8 cellular contexts compared by ENCODE assay signal in genomic region chr4:121736735-121737351, GRCh38. TPM values are rescaled to one million over a fixed set of nuclear protein-coding genes. Genes with fewer than 3 reads are reported as not detected.
DNase-seq lines count a peak whose midpoint lies in the region; ATAC-seq and TF ChIP-seq lines count a peak whose summit lies in the region.

No MANE protein-coding gene starts in this region.

- H3K27ac Mint-ChIP-seq in mesothelial cell of epicardium: no peak overlapping the region

- H3K27me3 Mint-ChIP-seq in mesothelial cell of epicardium (ENCODE audit: low read depth): no peaks in the 10 kb centered on the region

- no peak overlapping the region for H3K4me3 ChIP-seq in H7 (ENCODE audit: insufficient read depth, low read depth, low read length)
- H3K4me3 ChIP-seq in OCI-LY1 (ENCODE audit: low read depth, low read length, poor library complexity, severe bottlenecking): no peak overlapping the region

- H2AFZ ChIP-seq in OCI-LY1 (ENCODE audit: low read length): no peak overlapping the region

- H3K4me3 Mint-ChIP-seq in mesothelial cell of epicardium: no peak overlapping the region

- no peaks in the 10 kb centered on the region for H3K9me3 Mint-ChIP-seq in mesothelial cell of epicardium

- peak; percentile 53 for DNase-seq in SHP77 (lab: John Stamatoyannopoulos, UW)
- no peak for DNase-seq in SHP77 treated with DMSO at 0.1 percent for 48 hours (lab: John Stamatoyannopoulos, UW)
- DNase-seq in H7: peak; percentile 44
- DNase-seq in cerebellum (ENCODE audit: low spot score): peak; percentile 3
- DNase-seq in mesothelial cell of epicardium (ENCODE audit: low spot score in 2 of 2, unreplicated experiment in 2 of 2): peak in 1 of 2 experiments; percentile 39

- no peaks in the 10 kb centered on the region for H3F3A ChIP-seq in OCI-LY1 (ENCODE audit: insufficient read depth, low read length)

- H4K20me1 ChIP-seq in OCI-LY1 (ENCODE audit: insufficient read depth, low read length): no peaks in the 10 kb centered on the region

- no peaks in the 10 kb centered on the region for H3K9me3 ChIP-seq in OCI-LY1 (ENCODE audit: low read length)

- peak; percentile 45 for TF ChIP-seq CTCF in OCI-LY1 (IDR thresholded peaks at IDR 0.05; ENCODE audit: low read length)
- peak; percentile 68 for TF ChIP-seq CTCF in mesothelial cell of epicardium (IDR thresholded peaks at IDR 0.05; ENCODE audit: unreplicated experiment)

- H3K4me1 Mint-ChIP-seq in mesothelial cell of epicardium: peaks cover 13% of the 10 kb centered on the region

- H3K79me2 ChIP-seq in OCI-LY1 (ENCODE audit: insufficient read depth, low read length): no peaks in the 10 kb centered on the region

- no peaks in the 10 kb centered on the region; the same call in 1 of the 2 replicates for H3K27me3 ChIP-seq in H7 (ENCODE audit: control insufficient read depth, insufficient read depth, low read length)
- no peaks in the 10 kb centered on the region for H3K27me3 ChIP-seq in OCI-LY1 (ENCODE audit: insufficient read depth, low read length)

- H3K4me2 ChIP-seq in OCI-LY1 (ENCODE audit: low read length): no peak overlapping the region

- no peaks in the 10 kb centered on the region for H3K36me3 Mint-ChIP-seq in mesothelial cell of epicardium

- H3K9ac ChIP-seq in OCI-LY1 (ENCODE audit: low read length): no peak overlapping the region

- no peak for ATAC-seq in HG02623 (IDR thresholded peaks at IDR 0.05; ENCODE audit: unreplicated experiment)
- ATAC-seq in esophagus mucosa: no peak

- H3K36me3 ChIP-seq in H7 (replicated peaks; ENCODE audit: control insufficient read depth, insufficient read depth, low read length): no peaks in the 10 kb centered on the region
- H3K36me3 ChIP-seq in OCI-LY1 (ENCODE audit: insufficient read depth, low read length): no peaks in the 10 kb centered on the region

- no peaks in the 10 kb centered on the region for H3K4me1 ChIP-seq in OCI-LY1 (ENCODE audit: insufficient read depth, low read length, severe bottlenecking)

- no peak overlapping the region for H3K27ac ChIP-seq in OCI-LY1 (ENCODE audit: low read depth, low read length, poor library complexity, severe bottlenecking)

- H3K9me2 ChIP-seq in OCI-LY1 (ENCODE audit: low read depth, low read length): no peaks in the 10 kb centered on the region

RNA-seq across cellular contexts. Expression of gene SMIM43, which starts 28.1 kb away (rescaled TPM):
- not detected in 2 replicates for total RNA-seq in H7 (2014; rRNA removed; shearing (Covaris generic))
- total RNA-seq in cerebellum (not detected), mesothelial cell of epicardium (not detected in 3 replicates), esophagus mucosa (not detected)

RNA-seq across cellular contexts. Expression of gene ANXA5, which starts 40.1 kb away (rescaled TPM):
- 256 and 278 TPM in 2 replicates for total RNA-seq in H7 (2014; rRNA removed; shearing (Covaris generic))
- total RNA-seq in cerebellum (57.4 TPM), mesothelial cell of epicardium (125 to 137 TPM (median 130 TPM) in 3 replicates), esophagus mucosa (96.4 TPM)
